1 cellular context compared by ENCODE assay signal in the genomic region with DNA sequence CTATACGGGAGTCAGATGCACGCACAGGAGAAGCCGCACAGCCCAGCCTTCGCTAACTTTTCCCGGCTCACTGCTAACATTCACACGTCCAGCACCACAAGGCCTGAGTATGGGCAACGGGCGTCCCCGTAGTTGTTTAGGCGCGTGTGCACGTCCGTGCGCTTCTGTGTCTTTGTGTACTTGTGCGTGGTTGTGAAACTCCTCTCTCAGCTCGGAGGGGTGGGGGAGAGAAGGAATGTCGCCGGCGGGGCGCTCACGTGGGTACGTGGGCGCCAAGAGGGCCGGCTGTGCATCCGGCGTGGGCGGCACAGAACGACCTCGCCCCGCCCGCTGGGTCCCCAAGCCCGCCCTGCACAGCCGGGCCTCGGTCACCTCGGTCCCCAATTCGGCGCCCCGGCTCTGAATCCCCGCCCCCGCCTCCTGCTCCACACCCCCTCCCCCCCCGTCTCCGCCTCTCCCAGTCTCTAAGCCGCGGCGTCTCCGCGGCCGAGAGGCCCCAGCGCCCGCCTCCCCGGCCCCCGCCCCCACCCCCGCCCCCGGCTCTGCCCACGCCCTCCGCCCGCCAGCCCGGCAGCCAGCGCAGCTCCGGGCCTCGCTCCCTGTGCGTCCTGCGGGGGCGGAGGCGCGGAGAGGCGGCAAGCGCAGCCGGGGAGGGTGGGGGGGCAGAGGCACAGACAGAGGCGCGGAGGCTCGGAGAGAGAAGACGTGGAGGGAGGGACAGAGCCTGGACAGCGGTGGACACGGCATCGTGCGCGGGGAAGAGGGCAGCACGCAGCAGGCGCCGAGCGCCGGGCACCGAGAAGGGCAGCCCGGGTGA.
TF ChIP-seq lines count a peak whose summit lies in the region.

A gene with protein sequence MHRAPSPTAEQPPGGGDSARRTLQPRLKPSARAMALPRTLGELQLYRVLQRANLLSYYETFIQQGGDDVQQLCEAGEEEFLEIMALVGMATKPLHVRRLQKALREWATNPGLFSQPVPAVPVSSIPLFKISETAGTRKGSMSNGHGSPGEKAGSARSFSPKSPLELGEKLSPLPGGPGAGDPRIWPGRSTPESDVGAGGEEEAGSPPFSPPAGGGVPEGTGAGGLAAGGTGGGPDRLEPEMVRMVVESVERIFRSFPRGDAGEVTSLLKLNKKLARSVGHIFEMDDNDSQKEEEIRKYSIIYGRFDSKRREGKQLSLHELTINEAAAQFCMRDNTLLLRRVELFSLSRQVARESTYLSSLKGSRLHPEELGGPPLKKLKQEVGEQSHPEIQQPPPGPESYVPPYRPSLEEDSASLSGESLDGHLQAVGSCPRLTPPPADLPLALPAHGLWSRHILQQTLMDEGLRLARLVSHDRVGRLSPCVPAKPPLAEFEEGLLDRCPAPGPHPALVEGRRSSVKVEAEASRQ (plus strand): TSS at position 673 of the 817 bp plus-strand sequence. CDS start 158 bp downstream, outside the sequence.

TF ChIP-seq in K562, 482 proteins besides CTCF, POLR2A, EP300 and RAD21 (continued from another document and continues in another):
- TF ChIP-seq, protein P1, sequence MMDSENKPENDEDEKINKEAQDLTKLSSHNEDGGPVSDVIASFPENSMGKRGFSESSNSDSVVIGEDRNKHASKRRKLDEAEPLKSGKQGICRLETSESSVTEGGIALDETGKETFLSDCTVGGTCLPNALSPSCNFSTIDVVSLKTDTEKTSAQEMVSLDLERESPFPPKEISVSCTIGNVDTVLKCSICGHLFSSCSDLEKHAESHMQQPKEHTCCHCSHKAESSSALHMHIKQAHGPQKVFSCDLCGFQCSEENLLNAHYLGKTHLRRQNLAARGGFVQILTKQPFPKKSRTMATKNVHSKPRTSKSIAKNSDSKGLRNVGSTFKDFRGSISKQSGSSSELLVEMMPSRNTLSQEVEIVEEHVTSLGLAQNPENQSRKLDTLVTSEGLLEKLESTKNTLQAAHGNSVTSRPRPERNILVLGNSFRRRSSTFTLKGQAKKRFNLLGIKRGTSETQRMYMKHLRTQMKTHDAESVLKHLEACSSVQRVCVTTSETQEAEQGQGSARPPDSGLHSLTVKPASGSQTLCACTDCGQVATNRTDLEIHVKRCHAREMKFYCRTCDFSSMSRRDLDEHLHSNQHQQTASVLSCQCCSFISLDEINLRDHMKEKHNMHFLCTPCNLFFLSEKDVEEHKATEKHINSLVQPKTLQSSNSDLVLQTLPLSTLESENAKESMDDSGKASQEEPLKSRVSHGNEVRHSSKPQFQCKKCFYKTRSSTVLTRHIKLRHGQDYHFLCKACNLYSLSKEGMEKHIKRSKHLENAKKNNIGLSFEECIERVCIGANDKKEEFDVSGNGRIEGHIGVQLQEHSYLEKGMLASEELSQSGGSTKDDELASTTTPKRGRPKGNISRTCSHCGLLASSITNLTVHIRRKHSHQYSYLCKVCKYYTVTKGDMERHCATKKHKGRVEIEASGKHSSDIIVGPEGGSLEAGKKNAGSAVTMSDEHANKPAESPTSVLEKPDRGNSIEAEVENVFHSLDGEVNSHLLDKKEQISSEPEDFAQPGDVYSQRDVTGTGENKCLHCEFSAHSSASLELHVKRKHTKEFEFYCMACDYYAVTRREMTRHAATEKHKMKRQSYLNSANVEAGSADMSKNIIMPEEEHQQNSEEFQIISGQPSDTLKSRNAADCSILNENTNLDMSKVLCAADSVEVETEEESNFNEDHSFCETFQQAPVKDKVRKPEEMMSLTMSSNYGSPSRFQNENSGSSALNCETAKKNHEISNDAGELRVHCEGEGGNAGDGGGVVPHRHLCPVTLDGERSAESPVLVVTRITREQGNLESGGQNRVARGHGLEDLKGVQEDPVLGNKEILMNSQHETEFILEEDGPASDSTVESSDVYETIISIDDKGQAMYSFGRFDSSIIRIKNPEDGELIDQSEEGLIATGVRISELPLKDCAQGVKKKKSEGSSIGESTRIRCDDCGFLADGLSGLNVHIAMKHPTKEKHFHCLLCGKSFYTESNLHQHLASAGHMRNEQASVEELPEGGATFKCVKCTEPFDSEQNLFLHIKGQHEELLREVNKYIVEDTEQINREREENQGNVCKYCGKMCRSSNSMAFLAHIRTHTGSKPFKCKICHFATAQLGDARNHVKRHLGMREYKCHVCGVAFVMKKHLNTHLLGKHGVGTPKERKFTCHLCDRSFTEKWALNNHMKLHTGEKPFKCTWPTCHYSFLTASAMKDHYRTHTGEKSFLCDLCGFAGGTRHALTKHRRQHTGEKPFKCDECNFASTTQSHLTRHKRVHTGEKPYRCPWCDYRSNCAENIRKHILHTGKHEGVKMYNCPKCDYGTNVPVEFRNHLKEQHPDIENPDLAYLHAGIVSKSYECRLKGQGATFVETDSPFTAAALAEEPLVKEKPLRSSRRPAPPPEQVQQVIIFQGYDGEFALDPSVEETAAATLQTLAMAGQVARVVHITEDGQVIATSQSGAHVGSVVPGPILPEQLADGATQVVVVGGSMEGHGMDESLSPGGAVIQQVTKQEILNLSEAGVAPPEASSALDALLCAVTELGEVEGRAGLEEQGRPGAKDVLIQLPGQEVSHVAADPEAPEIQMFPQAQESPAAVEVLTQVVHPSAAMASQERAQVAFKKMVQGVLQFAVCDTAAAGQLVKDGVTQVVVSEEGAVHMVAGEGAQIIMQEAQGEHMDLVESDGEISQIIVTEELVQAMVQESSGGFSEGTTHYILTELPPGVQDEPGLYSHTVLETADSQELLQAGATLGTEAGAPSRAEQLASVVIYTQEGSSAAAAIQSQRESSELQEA (IDR thresholded peaks at IDR 0.05; ENCODE audit: low read depth), result peak; percentile 30; the same call in 1 of the 2 replicates
- TF ChIP-seq ZSCAN32 (CRISPR knock-in tag; IDR thresholded peaks at IDR 0.05), result no peak
- TF ChIP-seq HINFP (tag; conservative IDR thresholded peaks at IDR 0.05; ENCODE audit: low read depth), result no peak
- TF ChIP-seq, protein P2, sequence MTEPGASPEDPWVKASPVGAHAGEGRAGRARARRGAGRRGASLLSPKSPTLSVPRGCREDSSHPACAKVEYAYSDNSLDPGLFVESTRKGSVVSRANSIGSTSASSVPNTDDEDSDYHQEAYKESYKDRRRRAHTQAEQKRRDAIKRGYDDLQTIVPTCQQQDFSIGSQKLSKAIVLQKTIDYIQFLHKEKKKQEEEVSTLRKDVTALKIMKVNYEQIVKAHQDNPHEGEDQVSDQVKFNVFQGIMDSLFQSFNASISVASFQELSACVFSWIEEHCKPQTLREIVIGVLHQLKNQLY (CRISPR knock-in tag; conservative IDR thresholded peaks at IDR 0.05), result 0 out of 4 replicates have a peak, but pooled peaks of 1 of the 2 experiments have one; percentile 61
- no peak for TF ChIP-seq ZNF436 (CRISPR knock-in tag; IDR thresholded peaks at IDR 0.05)
- TF ChIP-seq, protein P3, sequence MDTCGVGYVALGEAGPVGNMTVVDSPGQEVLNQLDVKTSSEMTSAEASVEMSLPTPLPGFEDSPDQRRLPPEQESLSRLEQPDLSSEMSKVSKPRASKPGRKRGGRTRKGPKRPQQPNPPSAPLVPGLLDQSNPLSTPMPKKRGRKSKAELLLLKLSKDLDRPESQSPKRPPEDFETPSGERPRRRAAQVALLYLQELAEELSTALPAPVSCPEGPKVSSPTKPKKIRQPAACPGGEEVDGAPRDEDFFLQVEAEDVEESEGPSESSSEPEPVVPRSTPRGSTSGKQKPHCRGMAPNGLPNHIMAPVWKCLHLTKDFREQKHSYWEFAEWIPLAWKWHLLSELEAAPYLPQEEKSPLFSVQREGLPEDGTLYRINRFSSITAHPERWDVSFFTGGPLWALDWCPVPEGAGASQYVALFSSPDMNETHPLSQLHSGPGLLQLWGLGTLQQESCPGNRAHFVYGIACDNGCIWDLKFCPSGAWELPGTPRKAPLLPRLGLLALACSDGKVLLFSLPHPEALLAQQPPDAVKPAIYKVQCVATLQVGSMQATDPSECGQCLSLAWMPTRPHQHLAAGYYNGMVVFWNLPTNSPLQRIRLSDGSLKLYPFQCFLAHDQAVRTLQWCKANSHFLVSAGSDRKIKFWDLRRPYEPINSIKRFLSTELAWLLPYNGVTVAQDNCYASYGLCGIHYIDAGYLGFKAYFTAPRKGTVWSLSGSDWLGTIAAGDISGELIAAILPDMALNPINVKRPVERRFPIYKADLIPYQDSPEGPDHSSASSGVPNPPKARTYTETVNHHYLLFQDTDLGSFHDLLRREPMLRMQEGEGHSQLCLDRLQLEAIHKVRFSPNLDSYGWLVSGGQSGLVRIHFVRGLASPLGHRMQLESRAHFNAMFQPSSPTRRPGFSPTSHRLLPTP (IDR thresholded peaks at IDR 0.05; ENCODE audit: borderline replicate concordance, extremely low read depth, insufficient read length), result no peak
- TF ChIP-seq ZNF740 (CRISPR knock-in tag; IDR thresholded peaks at IDR 0.05), result peak; percentile 97
- TF ChIP-seq ZNF740 (tag; IDR thresholded peaks at IDR 0.05), result peak in 1 of 2 experiments; percentile 90; a peak in 2 of 4 replicates
- no peak for TF ChIP-seq KDM5B (IDR thresholded peaks at IDR 0.05; ENCODE audit: insufficient replicate concordance, low read depth, low read length)
- TF ChIP-seq KDM2B (CRISPR knock-in tag; IDR thresholded peaks at IDR 0.05), result no peak
- peak in 1 of 2 experiments; percentile 82; a peak in 2 of 4 replicates for TF ChIP-seq HDAC1 (IDR thresholded peaks at IDR 0.05)
- TF ChIP-seq ZKSCAN3 (CRISPR knock-in tag; IDR thresholded peaks at IDR 0.05), result no peak
- TF ChIP-seq, protein P4, sequence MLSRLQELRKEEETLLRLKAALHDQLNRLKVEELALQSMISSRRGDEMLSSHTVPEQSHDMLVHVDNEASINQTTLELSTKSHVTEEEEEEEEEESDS (CRISPR knock-in tag; IDR thresholded peaks at IDR 0.05), result no peak
- TF ChIP-seq ZNF592 (IDR thresholded peaks at IDR 0.05), result peak; percentile 85
- TF ChIP-seq, protein P5, sequence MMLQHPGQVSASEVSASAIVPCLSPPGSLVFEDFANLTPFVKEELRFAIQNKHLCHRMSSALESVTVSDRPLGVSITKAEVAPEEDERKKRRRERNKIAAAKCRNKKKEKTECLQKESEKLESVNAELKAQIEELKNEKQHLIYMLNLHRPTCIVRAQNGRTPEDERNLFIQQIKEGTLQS (IDR thresholded peaks at IDR 0.05), result no peak
- TF ChIP-seq, protein P5 (CRISPR knock-in tag; conservative IDR thresholded peaks at IDR 0.05), result no peak
- TF ChIP-seq NCOA4 (IDR thresholded peaks at IDR 0.05; ENCODE audit: partially characterized antibody), result no peak
- TF ChIP-seq, protein P6, sequence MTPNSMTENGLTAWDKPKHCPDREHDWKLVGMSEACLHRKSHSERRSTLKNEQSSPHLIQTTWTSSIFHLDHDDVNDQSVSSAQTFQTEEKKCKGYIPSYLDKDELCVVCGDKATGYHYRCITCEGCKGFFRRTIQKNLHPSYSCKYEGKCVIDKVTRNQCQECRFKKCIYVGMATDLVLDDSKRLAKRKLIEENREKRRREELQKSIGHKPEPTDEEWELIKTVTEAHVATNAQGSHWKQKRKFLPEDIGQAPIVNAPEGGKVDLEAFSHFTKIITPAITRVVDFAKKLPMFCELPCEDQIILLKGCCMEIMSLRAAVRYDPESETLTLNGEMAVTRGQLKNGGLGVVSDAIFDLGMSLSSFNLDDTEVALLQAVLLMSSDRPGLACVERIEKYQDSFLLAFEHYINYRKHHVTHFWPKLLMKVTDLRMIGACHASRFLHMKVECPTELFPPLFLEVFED (CRISPR knock-in tag; conservative IDR thresholded peaks at IDR 0.05), result no peak; the same call in 1 of the 2 replicates
